ENCODE assay signal across 24 cellular contexts in genomic region chr20:60113024-60113724, GRCh38.
A peak's percentile ranks its signal among the peaks of the same experiment; 100 is the strongest.
DNase-seq lines count a peak whose midpoint lies in the region; ATAC-seq and TF ChIP-seq lines count a peak whose summit lies in the region.
"Had no signal": no experiment of that assay in that cellular context is flagged by ENCODE, and none has a peak within 500 bp of the region (broad histone marks: within the 10 kb centered on the region; RNA-seq: fewer than 3 reads in every experiment).

No MANE protein-coding gene starts in this region.

- no peak for TF ChIP-seq EP300 in upper lobe of left lung (IDR thresholded peaks at IDR 0.05)

- no peak for TF ChIP-seq POLR2A in upper lobe of left lung (IDR thresholded peaks at IDR 0.05)

- intact Hi-C loops in Right ventricle myocardium superior (cut with DNase I): no loop called here
- intact Hi-C loops in left ventricle myocardium inferior (cut with micrococcal nuclease): no loop called here
- intact Hi-C loops in left cardiac atrium (cut with DNase I): no loop called here

- H3K27me3 ChIP-seq in left ventricle myocardium inferior (ENCODE audit: low read depth): peaks cover 17% of the 10 kb centered on the region
- no peaks in the 10 kb centered on the region for H3K27me3 ChIP-seq in upper lobe of left lung

- no peak overlapping the region for H3K27ac ChIP-seq in left ventricle myocardium inferior (replicated peaks)
- no peak overlapping the region for H3K27ac ChIP-seq in upper lobe of left lung
- H3K27ac ChIP-seq: body of pancreas, SK-N-MC had no signal

- no peak for TF ChIP-seq CTCF in left ventricle myocardium inferior (IDR thresholded peaks at IDR 0.05; ENCODE audit: borderline replicate concordance)
- no peak for TF ChIP-seq CTCF in upper lobe of left lung (IDR thresholded peaks at IDR 0.05)
- TF ChIP-seq CTCF in GM13976 (IDR thresholded peaks at IDR 0.05; ENCODE audit: borderline replicate concordance, control extremely low read depth, extremely low read depth, insufficient read depth, missing control alignments): no peak

- H3K4me1 ChIP-seq in left ventricle myocardium inferior (peaks cover 14% of the 10 kb centered on the region), upper lobe of left lung (peaks cover 7 to 20% (median 9%) of the 10 kb centered on the region in 4 donors)
- H3K4me1 ChIP-seq: body of pancreas had no signal

- ATAC-seq in Right ventricle myocardium superior (ENCODE audit: poor library complexity): peak; percentile 33
- ATAC-seq in left cardiac atrium: peak; percentile 23 to 46
- peak; percentile 47 to 48 for ATAC-seq in upper lobe of left lung (ENCODE audit: low FRiP score in 2 of 2)
- no peak for ATAC-seq in HG03139 (IDR thresholded peaks at IDR 0.05; ENCODE audit: unreplicated experiment)
- ATAC-seq: body of pancreas, esophagus mucosa, Panc1 had no signal

- no peaks in the 10 kb centered on the region for H3K36me3 ChIP-seq in left ventricle myocardium inferior
- H3K36me3 ChIP-seq in upper lobe of left lung: no peaks in the 10 kb centered on the region

- DNase-seq in Right ventricle myocardium superior: no peak
- no peak for DNase-seq in left ventricle myocardium inferior
- DNase-seq in NOMO-1 (lab: John Stamatoyannopoulos, UW; ENCODE audit: unreplicated experiment in 2 of 2): peak; percentile 32 to 56
- DNase-seq in left cardiac atrium: no peak
- DNase-seq in upper lobe of left lung: peak in 1 of 2 donors; percentile 62
- DNase-seq in GM13976 (ENCODE audit: low spot score): no peak
- no peak for DNase-seq in activated gamma-delta T cell (lab: John Stamatoyannopoulos, UW)
- DNase-seq: activated B cell treated with CpG ODN at 0.5 μM for 24 hours; activated CD4-positive, alpha-beta T cell treated with anti-CD3 and anti-CD28 coated beads, Interleukin-2, amount 50 U/mL, for 4 hours; activated effector memory CD4-positive, alpha-beta T cell treated with anti-CD3 and anti-CD28 coated beads, Interleukin-2, amount 50 U/mL, for 16 hours; activated T-cell treated with anti-CD3 and anti-CD28 coated beads for 4 hours; body of pancreas; C1 segment of cervical spinal cord; effector memory CD4-positive, alpha-beta T cell; IMR-90; mesenchymal stem cell; MM.1S; naive B cell; NCI-H187 treated with DMSO at 0.1 percent for 48 hours; NCI-H345 had no signal

- in situ Hi-C loops in GM13976 (cut with MboI; ENCODE audit: low sequenced_read_pairs, unreplicated experiment): no loop called here

- 76 to 84% methylated on average over 11 of the region's 11 CpGs for WGBS in upper lobe of left lung, 2 donors

- no peak overlapping the region for H3K4me3 ChIP-seq in left ventricle myocardium inferior
- H3K4me3 ChIP-seq in upper lobe of left lung: no peak overlapping the region
- H3K4me3 ChIP-seq: body of pancreas, SK-N-MC had no signal

- no peaks in the 10 kb centered on the region for H3K9me3 ChIP-seq in left ventricle myocardium inferior (replicated peaks)
- no peaks in the 10 kb centered on the region for H3K9me3 ChIP-seq in upper lobe of left lung
- H3K9me3 ChIP-seq: body of pancreas had no signal

Comparison
In these comparisons a context has a peak if more than half of its experiments do, and no peak if none do; other contexts are left out.
1. DNase-seq: peak in NOMO-1 (2 of 2); none in Right ventricle myocardium superior (single experiment), left ventricle myocardium inferior (single experiment), left cardiac atrium (single experiment), GM13976 (single experiment) and activated gamma-delta T cell (single experiment).